19 cellular contexts compared by ENCODE assay signal in the genomic region with DNA sequence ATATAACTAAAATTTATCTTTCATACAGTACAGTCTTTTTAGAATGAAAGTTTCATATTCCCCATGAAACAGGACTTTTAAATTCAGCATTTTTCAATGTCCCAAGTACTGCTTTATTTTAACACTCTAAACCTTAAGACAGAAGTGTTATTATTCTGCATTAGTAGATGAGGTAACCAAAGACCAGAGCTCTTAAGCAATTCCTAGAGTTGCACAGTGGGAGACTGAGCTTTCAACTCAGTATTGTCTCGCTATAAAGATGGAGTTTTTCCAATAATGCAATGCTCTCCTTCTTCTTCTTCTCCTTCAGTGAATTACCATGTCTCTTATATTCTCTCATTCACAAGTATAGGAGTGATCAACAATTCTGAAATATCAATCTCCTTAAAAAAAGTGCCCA.
A peak's percentile ranks its signal among the peaks of the same experiment; 100 is the strongest.
DNase-seq lines count a peak whose midpoint lies in the region; ATAC-seq and TF ChIP-seq lines count a peak whose summit lies in the region.
"Had no signal": no experiment of that assay in that cellular context is flagged by ENCODE, and none has a peak within 500 bp of the region (broad histone marks: within the 10 kb centered on the region; RNA-seq: fewer than 3 reads in every experiment).

No MANE protein-coding gene starts in this region.

- TF ChIP-seq CTCF in MCF 10A (IDR thresholded peaks at IDR 0.05; ENCODE audit: unreplicated experiment) (no peak), breast epithelium (IDR thresholded peaks at IDR 0.05) (no peak), foreskin fibroblast (IDR thresholded peaks at IDR 0.05; ENCODE audit: low read depth, low read length) (no peak), foreskin keratinocyte (conservative IDR thresholded peaks at IDR 0.05) (no peak)

- POLR2A ChIA-PET in MCF 10A (lab: Yijun Ruan, JAX): no interaction called here

- intact Hi-C loops in MCF 10A (cut with micrococcal nuclease): no loop called here
- intact Hi-C loops in breast epithelium (cut with DNase I; ENCODE audit: low total_unique reads): no loop called here
- intact Hi-C loops in Right ventricle myocardium superior (cut with DNase I): no loop called here

- BruUV-seq in MCF 10A (replicated peaks; lab: Mats Ljungman, UMichigan): no TSS peak

- CTCF ChIA-PET in MCF 10A (lab: Yijun Ruan, JAX): no interaction called here

- H3K4me1 ChIP-seq in breast epithelium (no peaks in the 10 kb centered on the region), foreskin keratinocyte (peaks cover 12% of the 10 kb centered on the region)

- ATAC-seq in foreskin keratinocyte (no peak), Right ventricle myocardium superior (ENCODE audit: poor library complexity) (no peak)
- ATAC-seq: gastroesophageal sphincter had no signal

- no peak for TF ChIP-seq POLR2A in breast epithelium (IDR thresholded peaks at IDR 0.05)

- no peaks in the 10 kb centered on the region for H3K36me3 Mint-ChIP-seq in MCF 10A (ENCODE audit: insufficient read depth, unreplicated experiment)

- DNase-seq in MCF 10A (ENCODE audit: unreplicated experiment): peak; percentile 24
- DNase-seq in breast epithelium (ENCODE audit: low spot score in 2 of 2): no peak
- peak; percentile 8 for DNase-seq in astrocyte of the hippocampus (ENCODE audit: low read depth, low spot score)
- DNase-seq in foreskin fibroblast: peak; percentile 12 to 39
- peak; percentile 24 for DNase-seq in smooth muscle cell of the brain vasculature (ENCODE audit: low read depth, low spot score)
- DNase-seq in NCI-H1436 (lab: John Stamatoyannopoulos, UW): no peak
- no peak for DNase-seq in foreskin keratinocyte
- no peak for DNase-seq in Right ventricle myocardium superior
- DNase-seq: activated CD8-positive, alpha-beta memory T cell treated with anti-CD3 and anti-CD28 coated beads, Interleukin-2, amount 50 U/mL, for 48 hours; activated gamma-delta T cell treated with Interleukin-2 at 50 U/mL for 16 hours; left cardiac atrium; midbrain; NCI-H2029 treated with DMSO at 0.1 percent for 48 hours; NCI-H510A treated with DMSO at 0.1 percent for 48 hours; nephron progenitor cell; substantia nigra had no signal

- no peaks in the 10 kb centered on the region for H3K9me3 Mint-ChIP-seq in MCF 10A (ENCODE audit: unreplicated experiment)
- H3K9me3 Mint-ChIP-seq: nephron progenitor cell had no signal

- H3K27ac ChIP-seq in breast epithelium: no peak overlapping the region
- no peak overlapping the region for H3K27ac ChIP-seq in foreskin keratinocyte
- H3K27ac ChIP-seq: C4-2B, coronary artery had no signal

- no peaks in the 10 kb centered on the region for H3K36me3 ChIP-seq in breast epithelium
- H3K36me3 ChIP-seq: gastroesophageal sphincter had no signal

- H3K4me3 Mint-ChIP-seq in MCF 10A (ENCODE audit: unreplicated experiment): no peak overlapping the region
- H3K4me3 Mint-ChIP-seq: nephron progenitor cell had no signal

- H3K9me3 ChIP-seq in breast epithelium: no peaks in the 10 kb centered on the region
- H3K9me3 ChIP-seq: gastroesophageal sphincter had no signal

- no peaks in the 10 kb centered on the region for H3K27me3 Mint-ChIP-seq in MCF 10A (ENCODE audit: insufficient read depth, unreplicated experiment)

- peaks cover 14% of the 10 kb centered on the region for H3K4me1 Mint-ChIP-seq in MCF 10A (ENCODE audit: insufficient read depth, unreplicated experiment)
- H3K4me1 Mint-ChIP-seq: nephron progenitor cell had no signal

- no peaks in the 10 kb centered on the region for H3K27me3 ChIP-seq in breast epithelium
- H3K27me3 ChIP-seq in foreskin keratinocyte: no peaks in the 10 kb centered on the region
- H3K27me3 ChIP-seq: gastroesophageal sphincter had no signal

- H3K4me3 ChIP-seq in breast epithelium (no peak overlapping the region), foreskin fibroblast (ENCODE audit: low read depth in 1 of 2, low read length in 2 of 2) (no peak overlapping the region)
- H3K4me3 ChIP-seq: coronary artery, gastroesophageal sphincter had no signal

- no peak overlapping the region for H3K27ac Mint-ChIP-seq in MCF 10A (ENCODE audit: low read depth, unreplicated experiment)
- H3K27ac Mint-ChIP-seq: nephron progenitor cell had no signal

Comparison
In these comparisons a context has a peak if more than half of its experiments do, and no peak if none do; other contexts are left out.
1. DNase-seq: peak in MCF 10A (single experiment), astrocyte of the hippocampus (single experiment), foreskin fibroblast (2 of 2) and smooth muscle cell of the brain vasculature (single experiment); none in breast epithelium (0 of 2), NCI-H1436 (single experiment), foreskin keratinocyte (0 of 2) and Right ventricle myocardium superior (single experiment).